8 cellular contexts compared by ENCODE assay signal in genomic region chr12:56188116-56188785, GRCh38. TPM values are rescaled to one million over a fixed set of nuclear protein-coding genes. Genes with fewer than 3 reads are reported as not detected.
A peak's percentile ranks its signal among the peaks of the same experiment; 100 is the strongest.
DNase-seq lines count a peak whose midpoint lies in the region; ATAC-seq and TF ChIP-seq lines count a peak whose summit lies in the region.

No MANE protein-coding gene starts in this region.

- TF ChIP-seq CTCF in CD14-positive monocyte (IDR thresholded peaks at IDR 0.05) (no peak), GM10248 (IDR thresholded peaks at IDR 0.05; ENCODE audit: control extremely low read depth, extremely low read depth, low read depth, missing control alignments) (no peak)

- intact Hi-C loops in CD14-positive monocyte (cut with micrococcal nuclease) (loop anchor here (2.0 to 5.0 kb wide), 5 partner anchors 29 to 69 kb away; partner anchors contain the start of genes MYL6 (in 1 of the 2), NABP2 (in 1 of the 2), RNF41 (in 1 of the 2) and ZC3H10 (in 1 of the 2)), left colon (cut with DNase I, micrococcal nuclease) (loop anchor here in 1 of 2 donors (2.0 to 10.0 kb wide), 2 partner anchors 29 to 63 kb away; partner anchors contain the start of genes ESYT1 and MYL6)

- H3K4me1 Mint-ChIP-seq in CD14-positive monocyte: peaks cover 41% of the 10 kb centered on the region

- H3K36me3 ChIP-seq in mucosa of stomach (ENCODE audit: control insufficient read depth, insufficient read depth, low read length): no peaks in the 10 kb centered on the region

- H3K27ac Mint-ChIP-seq in CD14-positive monocyte: peak overlapping the region; percentile 70 to 91 (median 86)

- peak overlapping the region; percentile 80 for H3K9ac ChIP-seq in mucosa of stomach (ENCODE audit: low read length)

- H3K36me3 Mint-ChIP-seq in CD14-positive monocyte: peaks cover 27 to 35% of the 10 kb centered on the region in 2 donors

- POLR2A ChIA-PET in GM10248 (lab: Yijun Ruan, JAX): interaction anchor here (1.1 to 3.0 kb wide), 6 partner anchors 25 to 283 kb away, joined by 3 to 16 read pairs (median 6); partner anchors contain the start of genes RAB5B and ZC3H10

- DNase-seq in CD14-positive monocyte (ENCODE audit: low spot score): no peak
- peak; percentile 34 to 46 for DNase-seq in Kasumi-1 (lab: John Stamatoyannopoulos, UW)
- DNase-seq in central memory CD4-positive, alpha-beta T cell: peak; percentile 5
- no peak for DNase-seq in left colon
- DNase-seq in GM10248 (ENCODE audit: extremely low spot score): no peak

- no peaks in the 10 kb centered on the region for H3K9me3 ChIP-seq in mucosa of stomach (ENCODE audit: control insufficient read depth, low read length)

- CTCF ChIA-PET in GM10248 (lab: Yijun Ruan, JAX): interaction anchor here (0.8 to 9.6 kb wide), 20 partner anchors 11 to 449 kb away, joined by 3 to 243 read pairs (median 8); partner anchors contain the start of genes ANKRD52, ESYT1, RNF41 and ZC3H10

- H3K4me3 Mint-ChIP-seq in CD14-positive monocyte: peak overlapping the region; percentile 80 to 94

- no peaks in the 10 kb centered on the region for H3K27me3 ChIP-seq in mucosa of stomach (ENCODE audit: control insufficient read depth, insufficient read depth, low read length)

- ATAC-seq in left colon: no peak
- ATAC-seq in HG02870 (IDR thresholded peaks at IDR 0.05; ENCODE audit: unreplicated experiment): no peak
- ATAC-seq in GM21529 (IDR thresholded peaks at IDR 0.05; ENCODE audit: unreplicated experiment): no peak

- H3K4me3 ChIP-seq in mucosa of stomach (ENCODE audit: low read length): peak overlapping the region; percentile 69

- no peaks in the 10 kb centered on the region for H3K9me3 Mint-ChIP-seq in CD14-positive monocyte

- H3K4me1 ChIP-seq in mucosa of stomach (ENCODE audit: control insufficient read depth, insufficient read depth, low read length): peaks cover 24% of the 10 kb centered on the region

- no peaks in the 10 kb centered on the region for H3K27me3 Mint-ChIP-seq in CD14-positive monocyte (ENCODE audit: low read depth in 3 of 3)

RNA-seq across cellular contexts. Expression of gene SMARCC2, which starts 1.0 kb away (rescaled TPM):
- polyA plus RNA-seq in CD14-positive monocyte: 10 to 100 TPM; 22.2 to 43.5 TPM
- 10 to 100 TPM; 81.7 to 85.6 TPM for total RNA-seq in left colon

RNA-seq across cellular contexts. Expression of gene MYL6, which starts 30.1 kb away (rescaled TPM):
- 1,000 to 10,000 TPM; 3,189 to 3,939 TPM for polyA plus RNA-seq in CD14-positive monocyte
- 1,000 to 10,000 TPM; 1,832 to 2,224 TPM for total RNA-seq in left colon

RNA-seq across cellular contexts. Expression of gene RNF41, which starts 33.5 kb away (rescaled TPM):
- 10 to 100 TPM; 35.8 to 45.7 TPM for polyA plus RNA-seq in CD14-positive monocyte
- 10 to 100 TPM; 31.5 to 35.1 TPM for total RNA-seq in left colon

RNA-seq across cellular contexts. Expression of gene MYL6B, which starts 35.9 kb away (rescaled TPM):
- polyA plus RNA-seq in CD14-positive monocyte: 1 to 10 TPM; 4.1 to 4.3 TPM
- 10 to 100 TPM; 17.1 to 21.9 TPM for total RNA-seq in left colon

RNA-seq across cellular contexts. Expression of gene NABP2, which starts 35.9 kb away (rescaled TPM):
- polyA plus RNA-seq in CD14-positive monocyte: 1 to 10 TPM; 2.7 to 3.2 TPM
- 10 to 100 TPM; 23.2 to 29.5 TPM for total RNA-seq in left colon

Comparison
In these comparisons a context has a peak if more than half of its experiments do, and no peak if none do; other contexts are left out.
1. DNase-seq: peak in Kasumi-1 (2 of 2) and central memory CD4-positive, alpha-beta T cell (single experiment); none in CD14-positive monocyte (single experiment), left colon (0 of 2) and GM10248 (single experiment).